9 cellular contexts compared by ENCODE assay signal in the genomic region with DNA sequence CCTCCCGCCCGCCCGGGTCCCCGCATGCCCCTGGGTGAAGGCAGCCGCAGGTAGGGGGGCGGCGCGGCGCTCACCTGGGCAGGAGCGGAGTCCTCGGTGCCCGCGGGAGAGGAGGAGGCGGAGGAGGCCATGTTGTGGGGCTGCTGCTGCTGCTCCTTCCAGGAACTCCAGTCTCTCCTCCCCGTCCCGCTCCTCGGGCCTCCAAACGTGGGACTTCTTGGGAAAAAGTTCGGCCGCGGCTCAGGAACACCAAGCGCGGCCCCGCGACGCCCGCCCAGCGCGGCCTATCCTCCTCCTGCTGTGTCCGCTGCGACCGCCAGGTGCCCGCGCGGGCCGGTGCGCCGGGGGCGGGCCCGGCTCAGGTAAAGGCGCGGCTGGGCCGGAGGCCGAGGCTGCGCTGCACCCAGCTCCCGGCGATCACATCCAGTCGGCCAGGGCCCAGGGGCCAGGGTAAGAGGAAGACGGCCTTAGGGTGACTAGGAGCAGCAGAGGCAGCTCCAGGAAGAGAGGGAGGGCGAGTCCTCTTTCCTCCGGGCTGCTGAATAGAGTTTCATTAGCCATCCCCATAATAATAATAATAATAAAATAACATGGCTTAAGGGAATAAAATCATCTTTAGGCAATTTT.
DNase-seq lines count a peak whose midpoint lies in the region; ATAC-seq and TF ChIP-seq lines count a peak whose summit lies in the region.
"Had no signal": no experiment of that assay in that cellular context is flagged by ENCODE, and none has a peak within 500 bp of the region (broad histone marks: within the 10 kb centered on the region; RNA-seq: fewer than 3 reads in every experiment).

No MANE protein-coding gene starts in this region.

- no peak overlapping the region for H3K27ac ChIP-seq in iPS-20b (ENCODE audit: low read length)
- H3K27ac ChIP-seq: neutrophil had no signal

- in situ Hi-C loops in astrocyte of the cerebellum (cut with HindIII; ENCODE audit: low sequenced_read_pairs): no loop called here

- ATAC-seq in HG02973 (IDR thresholded peaks at IDR 0.05; ENCODE audit: unreplicated experiment): peak; percentile 49

- peaks cover 28% of the 10 kb centered on the region for H3K4me1 ChIP-seq in iPS-20b (ENCODE audit: insufficient read depth, low read length)

- peak; percentile 14 for TF ChIP-seq CTCF in astrocyte of the cerebellum (IDR thresholded peaks at IDR 0.05; ENCODE audit: low read depth, low read length, missing control alignments)

- DNase-seq in activated T-cell treated with anti-CD3 and anti-CD28 coated beads for 1 hour (ENCODE audit: low read depth) (peak; percentile 17), activated T-cell treated with anti-CD3 and anti-CD28 coated beads for 4 hours (no peak), RPMI8226 (peak; percentile 43), astrocyte of the cerebellum (ENCODE audit: low read depth) (no peak), OCI-M2 (lab: John Stamatoyannopoulos, UW; ENCODE audit: unreplicated experiment) (no peak)
- DNase-seq in stimulated activated CD4-positive, alpha-beta T cell treated with anti-CD3 and anti-CD28 coated beads, Interleukin-15, amount 100 ng/mL, for 24 hours: peak; percentile 57

- H3K4me3 ChIP-seq in astrocyte of the cerebellum (ENCODE audit: low read depth, low read length) (peak overlapping the region; percentile 58), iPS-20b (ENCODE audit: low read length) (peak overlapping the region; percentile 86)

- peak overlapping the region; percentile 63; the same call in 1 of the 2 replicates for H3K9ac ChIP-seq in iPS-20b (ENCODE audit: low read depth, low read length)

- peaks cover 40% of the 10 kb centered on the region for H3K27me3 ChIP-seq in iPS-20b (ENCODE audit: insufficient read depth, low read length)

- no peaks in the 10 kb centered on the region for H3K36me3 ChIP-seq in iPS-20b (ENCODE audit: insufficient read depth, low read depth, low read length)
- H3K36me3 ChIP-seq: neutrophil had no signal

- no peaks in the 10 kb centered on the region for H3K9me3 ChIP-seq in iPS-20b (ENCODE audit: insufficient read depth, low read depth, low read length)
- H3K9me3 ChIP-seq: neutrophil had no signal

Comparison
In these comparisons a context has a peak if more than half of its experiments do, and no peak if none do; other contexts are left out.
1. DNase-seq: peak in activated T-cell treated with anti-CD3 and anti-CD28 coated beads for 1 hour (single experiment), RPMI8226 (single experiment) and stimulated activated CD4-positive, alpha-beta T cell treated with anti-CD3 and anti-CD28 coated beads, Interleukin-15, amount 100 ng/mL, for 24 hours (single experiment); none in activated T-cell treated with anti-CD3 and anti-CD28 coated beads for 4 hours (single experiment), astrocyte of the cerebellum (single experiment) and OCI-M2 (single experiment).